Comparison of ENCODE assay signal across 7 cellular contexts in genomic region chr11:117230981-117231636, GRCh38. TPM values are rescaled to one million over a fixed set of nuclear protein-coding genes. Genes with fewer than 3 reads are reported as not detected.
DNase-seq lines count a peak whose midpoint lies in the region; ATAC-seq lines count a peak whose summit lies in the region.

No MANE protein-coding gene starts in this region.

- H3K4me1 ChIP-seq in HUES48 (ENCODE audit: control insufficient read depth, insufficient read depth, low read length) = peaks cover 11% of the 10 kb centered on the region

- H3K36me3 Mint-ChIP-seq in activated T-helper 17 cell treated with anti-CD3 and anti-CD28 coated beads, Interleukin-2, amount 50 U/mL, for 72 hours (ENCODE audit: low read depth) = peaks cover 60% of the 10 kb centered on the region

- H3K27ac ChIP-seq in HUES48 (ENCODE audit: low read depth, low read length) = peak overlapping the region; percentile 57

- DNase-seq in islet precursor cell (peak; percentile 52), HPDE6-E6E7 (ENCODE audit: extremely low spot score) (no peak)
- DNase-seq in stimulated activated naive CD8-positive, alpha-beta T cell treated with anti-CD3 and anti-CD28 coated beads, Interleukin-15, amount 100 ng/mL, for 72 hours = peak in 1 of 2 donors; percentile 15
- no peak for DNase-seq in stimulated activated CD4-positive, alpha-beta T cell treated with anti-CD3 and anti-CD28 coated beads, Interleukin-2, amount 100 ng/mL, for 48 hours

- H3K4me3 ChIP-seq in HUES48 (ENCODE audit: low read depth, low read length) = peak overlapping the region; percentile 100

- H3K27me3 Mint-ChIP-seq in activated T-helper 17 cell treated with anti-CD3 and anti-CD28 coated beads, Interleukin-2, amount 50 U/mL, for 72 hours = no peaks in the 10 kb centered on the region
- no peaks in the 10 kb centered on the region for H3K27me3 Mint-ChIP-seq in stimulated activated naive CD8-positive, alpha-beta T cell treated with anti-CD3 and anti-CD28 coated beads, Interleukin-15, amount 100 ng/mL, for 72 hours

- H3K4me3 Mint-ChIP-seq in activated T-helper 17 cell treated with anti-CD3 and anti-CD28 coated beads, Interleukin-2, amount 50 U/mL, for 72 hours = peak overlapping the region; percentile 89
- H3K4me3 Mint-ChIP-seq in stimulated activated naive CD8-positive, alpha-beta T cell treated with anti-CD3 and anti-CD28 coated beads, Interleukin-15, amount 100 ng/mL, for 72 hours = peak overlapping the region; percentile 94 to 100

- no peaks in the 10 kb centered on the region for H3K9me3 ChIP-seq in HUES48 (ENCODE audit: control insufficient read depth, insufficient read depth, low read length)

- peak overlapping the region; percentile 98 for H3K27ac Mint-ChIP-seq in activated T-helper 17 cell treated with anti-CD3 and anti-CD28 coated beads, Interleukin-2, amount 50 U/mL, for 72 hours
- peak overlapping the region; percentile 98 for H3K27ac Mint-ChIP-seq in stimulated activated naive CD8-positive, alpha-beta T cell treated with anti-CD3 and anti-CD28 coated beads, Interleukin-15, amount 100 ng/mL, for 72 hours

- ATAC-seq in activated T-helper 17 cell treated with anti-CD3 and anti-CD28 coated beads, Interleukin-2, amount 50 U/mL, for 72 hours (replicated peaks) = no peak
- ATAC-seq in stimulated activated naive CD8-positive, alpha-beta T cell treated with anti-CD3 and anti-CD28 coated beads, Interleukin-15, amount 100 ng/mL, for 72 hours = peak; percentile 21
- no peak for ATAC-seq in HG03097 (IDR thresholded peaks at IDR 0.05; ENCODE audit: low FRiP score, unreplicated experiment)

- H3K27me3 ChIP-seq in HUES48 (ENCODE audit: control insufficient read depth, insufficient read depth, low read length) = no peaks in the 10 kb centered on the region

- no peaks in the 10 kb centered on the region for H3K9me3 Mint-ChIP-seq in activated T-helper 17 cell treated with anti-CD3 and anti-CD28 coated beads, Interleukin-2, amount 50 U/mL, for 72 hours
- H3K9me3 Mint-ChIP-seq in stimulated activated naive CD8-positive, alpha-beta T cell treated with anti-CD3 and anti-CD28 coated beads, Interleukin-15, amount 100 ng/mL, for 72 hours = no peaks in the 10 kb centered on the region

- peaks cover 40% of the 10 kb centered on the region for H3K36me3 ChIP-seq in HUES48 (ENCODE audit: control insufficient read depth, insufficient read depth, low read length)

- H3K4me1 Mint-ChIP-seq in activated T-helper 17 cell treated with anti-CD3 and anti-CD28 coated beads, Interleukin-2, amount 50 U/mL, for 72 hours = peaks cover 33% of the 10 kb centered on the region
- peaks cover 58% of the 10 kb centered on the region for H3K4me1 Mint-ChIP-seq in stimulated activated naive CD8-positive, alpha-beta T cell treated with anti-CD3 and anti-CD28 coated beads, Interleukin-15, amount 100 ng/mL, for 72 hours

- H3K9ac ChIP-seq in HUES48 (ENCODE audit: low read depth, low read length) = peak overlapping the region; percentile 54

RNA-seq across cellular contexts. Expression of gene PCSK7, which starts 0.8 kb away (rescaled TPM):
- 100 to 1,000 TPM; 101 to 106 TPM for total RNA-seq in activated T-helper 17 cell treated with anti-CD3 and anti-CD28 coated beads, Interleukin-2, amount 50 U/mL, for 72 hours

RNA-seq across cellular contexts. Expression of gene RNF214, which starts 1.4 kb away (rescaled TPM):
- total RNA-seq in activated T-helper 17 cell treated with anti-CD3 and anti-CD28 coated beads, Interleukin-2, amount 50 U/mL, for 72 hours = 10 to 100 TPM; 15.3 to 18.6 TPM

RNA-seq across cellular contexts. Expression of gene TAGLN, which starts 31.9 kb away (rescaled TPM):
- 1 to 10 TPM; 5.1 to 9.6 TPM for total RNA-seq in activated T-helper 17 cell treated with anti-CD3 and anti-CD28 coated beads, Interleukin-2, amount 50 U/mL, for 72 hours

RNA-seq across cellular contexts. Expression of gene SIDT2, which starts 52.6 kb away (rescaled TPM):
- total RNA-seq in activated T-helper 17 cell treated with anti-CD3 and anti-CD28 coated beads, Interleukin-2, amount 50 U/mL, for 72 hours = 10 to 100 TPM; 25.0 to 43.9 TPM
